In the genomic region with DNA sequence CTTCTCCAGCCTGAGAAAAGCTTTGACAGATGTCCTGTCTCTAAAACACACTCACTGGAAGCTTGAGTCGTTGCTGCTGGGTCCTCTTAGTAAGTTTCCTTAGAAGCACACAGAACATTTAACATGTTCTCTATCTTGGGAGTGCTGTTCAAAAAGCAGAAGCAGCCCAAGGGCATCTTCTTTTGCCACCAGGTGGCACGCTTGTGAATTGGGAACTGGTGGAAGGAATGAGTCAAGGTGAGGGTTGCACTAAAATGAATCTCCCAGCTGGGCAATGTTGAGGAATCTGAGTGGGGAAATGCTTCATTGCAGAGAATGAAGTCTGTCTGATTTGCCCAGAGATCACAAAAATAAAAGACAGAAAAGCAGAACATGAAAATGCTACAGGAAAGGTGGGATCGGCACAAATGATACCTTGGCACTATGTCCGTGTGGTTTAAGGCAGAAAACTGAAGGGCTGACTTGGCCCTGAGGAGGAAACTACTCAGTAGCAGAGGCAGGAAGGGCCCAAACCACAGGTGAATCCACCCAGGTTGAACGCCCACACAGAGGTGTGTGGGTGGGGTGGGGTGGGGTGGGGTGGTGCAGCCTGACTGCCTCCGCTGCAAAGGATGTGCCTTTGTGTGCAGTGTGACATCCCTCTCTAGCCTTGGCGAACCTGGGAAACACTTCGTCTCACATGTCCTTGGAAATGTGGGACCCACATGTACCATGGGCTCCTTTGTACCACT, we compare ENCODE assay signal across 8 cellular contexts.
A peak's percentile ranks its signal among the peaks of the same experiment; 100 is the strongest.
DNase-seq lines count a peak whose midpoint lies in the region; ATAC-seq lines count a peak whose summit lies in the region.

No MANE protein-coding gene starts in this region.

- no peak overlapping the region for H3K27ac Mint-ChIP-seq in memory B cell

- DNase-seq in GF-D8 (lab: John Stamatoyannopoulos, UW): peak; percentile 2
- DNase-seq in SHP77 (lab: John Stamatoyannopoulos, UW): peak; percentile 12 to 27
- peak; percentile 65 for DNase-seq in activated naive CD4-positive, alpha-beta T cell treated with anti-CD3 and anti-CD28 coated beads, Interleukin-2, amount 50 U/mL, for 16 hours
- peak; percentile 28 to 50 for DNase-seq in memory B cell (ENCODE audit: low spot score in 2 of 2)
- no peak for DNase-seq in NCI-H2107 treated with DMSO at 0.1 percent for 48 hours (lab: John Stamatoyannopoulos, UW; ENCODE audit: unreplicated experiment)

- H3K4me1 Mint-ChIP-seq in memory B cell: peaks cover 30% of the 10 kb centered on the region

- H3K36me3 Mint-ChIP-seq in memory B cell: no peaks in the 10 kb centered on the region

- H3K9me3 Mint-ChIP-seq in memory B cell: no peaks in the 10 kb centered on the region

- H3K27me3 Mint-ChIP-seq in memory B cell: no peaks in the 10 kb centered on the region

- H3K4me3 Mint-ChIP-seq in memory B cell: peak overlapping the region; percentile 68

- ATAC-seq in HG02678 (IDR thresholded peaks at IDR 0.05; ENCODE audit: unreplicated experiment) (peak; percentile 63), memory B cell (ENCODE audit: low read depth) (peak; percentile 69), GM21576 (IDR thresholded peaks at IDR 0.05; ENCODE audit: unreplicated experiment) (no peak), GM21717 (IDR thresholded peaks at IDR 0.05; ENCODE audit: unreplicated experiment) (no peak)

Comparison
In these comparisons a context has a peak if more than half of its experiments do, and no peak if none do; other contexts are left out.
1. ATAC-seq: peak in HG02678 (single experiment) and memory B cell (single experiment); none in GM21576 (single experiment) and GM21717 (single experiment).